In the genomic region with DNA sequence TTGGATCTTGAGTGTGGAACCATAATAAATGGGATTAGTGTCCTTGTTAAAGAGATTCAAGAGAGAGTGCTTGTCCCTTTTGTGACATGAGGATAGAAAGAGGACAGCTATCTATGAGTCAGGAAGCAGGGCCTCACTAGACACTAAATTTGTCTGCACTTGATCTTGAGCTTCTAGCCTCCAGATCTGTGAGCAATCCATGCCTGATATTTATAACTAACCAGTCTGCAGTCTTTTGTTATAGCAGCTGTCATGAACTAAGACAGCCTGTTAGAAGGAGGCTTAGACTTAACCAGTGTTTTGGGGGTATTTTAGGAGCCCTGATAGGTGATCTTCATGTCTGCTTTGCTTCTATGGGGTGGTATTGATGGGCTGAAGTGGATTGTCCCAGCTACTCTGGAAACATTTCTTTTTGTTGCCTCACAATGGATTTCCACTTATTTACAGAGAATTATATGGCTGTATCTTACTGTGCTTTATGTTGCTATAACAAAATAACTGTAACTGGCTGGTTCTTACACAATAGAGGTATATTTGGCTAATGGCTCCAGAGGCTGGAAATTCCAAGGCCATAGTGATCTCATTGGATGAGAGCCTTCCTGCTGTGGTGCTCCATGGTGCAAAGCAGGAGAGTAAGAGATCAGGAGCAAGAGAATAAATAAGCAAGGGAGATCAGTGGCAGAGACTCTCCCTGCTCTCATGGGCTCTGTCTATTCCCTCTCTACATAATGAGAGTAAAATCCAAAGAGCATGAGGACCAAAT, we compare ENCODE assay signal across 9 cellular contexts. TPM values are rescaled to one million over a fixed set of nuclear protein-coding genes. Genes with fewer than 3 reads are reported as not detected.
DNase-seq lines count a peak whose midpoint lies in the region; ATAC-seq and TF ChIP-seq lines count a peak whose summit lies in the region.
"Had no signal": no experiment of that assay in that cellular context is flagged by ENCODE, and none has a peak within 500 bp of the region (broad histone marks: within the 10 kb centered on the region; RNA-seq: fewer than 3 reads in every experiment).

No MANE protein-coding gene starts in this region.

- POLR2A ChIA-PET in A673 (lab: Charles Lee; ENCODE audit: low non-redundant PET) = no interaction called here

- H3K9me3 ChIP-seq in A673 (ENCODE audit: low read depth, low read length, poor library complexity, severe bottlenecking) (peaks cover 26% of the 10 kb centered on the region), gastroesophageal sphincter (no peaks in the 10 kb centered on the region), ovary (no peaks in the 10 kb centered on the region)

- ATAC-seq in gastroesophageal sphincter (no peak), left colon (no peak)

- intact Hi-C loops in A673 (cut with micrococcal nuclease; ENCODE audit: unreplicated experiment) = no loop called here
- intact Hi-C loops in ovary (cut with DNase I) = no loop called here
- intact Hi-C loops in left colon (cut with DNase I, micrococcal nuclease) = no loop called here
- intact Hi-C loops in posterior cingulate gyrus (cut with DNase I) = no loop called here

- no peak for TF ChIP-seq EP300 in gastroesophageal sphincter (IDR thresholded peaks at IDR 0.05)
- no peak for TF ChIP-seq EP300 in ovary (IDR thresholded peaks at IDR 0.05)

- H3K27ac ChIP-seq in A673 (ENCODE audit: low read depth, low read length, poor library complexity, severe bottlenecking) = peak overlapping the region; percentile 85
- peak overlapping the region; percentile 31 for H3K27ac ChIP-seq in adipose tissue (ENCODE audit: low read depth, low read length)
- peak overlapping the region; percentile 62 to 84 (median 82) for H3K27ac ChIP-seq in gastroesophageal sphincter
- H3K27ac ChIP-seq in ovary = peak overlapping the region; percentile 63 to 87

- H3K36me3 ChIP-seq in A673 (ENCODE audit: insufficient read depth, low read length, poor library complexity, severe bottlenecking) (no peaks in the 10 kb centered on the region), gastroesophageal sphincter (no peaks in the 10 kb centered on the region), ovary (no peaks in the 10 kb centered on the region)

- no peak overlapping the region for H3K4me3 ChIP-seq in A673 (ENCODE audit: low read depth, low read length, poor library complexity, severe bottlenecking)
- no peak overlapping the region for H3K4me3 ChIP-seq in gastroesophageal sphincter
- H3K4me3 ChIP-seq in ovary = no peak overlapping the region

- DNase-seq in A673 (ENCODE audit: low spot score) = peak; percentile 37
- DNase-seq in ovary = no peak
- no peak for DNase-seq in left colon
- DNase-seq in AG20443 (ENCODE audit: low spot score) = no peak
- DNase-seq in posterior cingulate gyrus = no peak
- DNase-seq in NCI-H1417 (lab: John Stamatoyannopoulos, UW) = no peak
- DNase-seq: CD4-positive, CD25-positive, alpha-beta regulatory T cell had no signal

- H3K4me1 ChIP-seq in A673 (ENCODE audit: insufficient read depth, low read length, poor library complexity, severe bottlenecking) (peaks cover 20% of the 10 kb centered on the region), gastroesophageal sphincter (peaks cover 12 to 23% (median 12%) of the 10 kb centered on the region in 3 donors), ovary (ENCODE audit: insufficient read depth) (peaks cover 7% of the 10 kb centered on the region)

- TF ChIP-seq CTCF in A673 (conservative IDR thresholded peaks at IDR 0.05; ENCODE audit: low read depth, low read length) (no peak), gastroesophageal sphincter (IDR thresholded peaks at IDR 0.05) (no peak), ovary (IDR thresholded peaks at IDR 0.05) (no peak)

- H3K27me3 ChIP-seq in A673 (replicated peaks; ENCODE audit: insufficient read depth, low read depth, low read length, poor library complexity) = no peaks in the 10 kb centered on the region
- no peaks in the 10 kb centered on the region for H3K27me3 ChIP-seq in gastroesophageal sphincter
- no peaks in the 10 kb centered on the region for H3K27me3 ChIP-seq in ovary

- TF ChIP-seq POLR2A in gastroesophageal sphincter (IDR thresholded peaks at IDR 0.05) (no peak), ovary (IDR thresholded peaks at IDR 0.05) (no peak)

- BruUV-seq in A673 (replicated peaks; lab: Mats Ljungman, UMichigan) = no TSS peak

- CTCF ChIA-PET in A673 (lab: Charles Lee) = no interaction called here

RNA-seq across cellular contexts. Expression of gene AKR1C3, which starts 23.4 kb away (rescaled TPM):
- 618 and 627 TPM in 2 replicates for total RNA-seq in A673 (2021)
- polyA plus RNA-seq in adipose tissue = 100 to 1,000 TPM in 2 of 3 donors, 10 to 100 TPM in 1; 25.7 to 149 (median 122) TPM
- 10 to 100 TPM; 14.3 to 32.2 (median 19.3) TPM for total RNA-seq in gastroesophageal sphincter
- total RNA-seq in ovary = 10 to 100 TPM; 10.7 to 26.5 (median 19.3) TPM
- 10 to 100 TPM; 12.5 to 13.8 TPM for polyA plus RNA-seq in ovary
- 100 to 1,000 TPM; 173 to 682 TPM for total RNA-seq in left colon

Comparison
In these comparisons a context has a peak if more than half of its experiments do, and no peak if none do; other contexts are left out.
1. H3K27ac ChIP-seq: peak in every context shown above with its lines; median percentile 85 in A673; 82 in gastroesophageal sphincter; 75 in ovary; 31 in adipose tissue.
2. RNA of gene AKR1C3, which starts 23.4 kb away (total RNA-seq): 173 to 682 TPM in left colon and 618 to 627 TPM in A673; 14.3 to 32.2 TPM in gastroesophageal sphincter and 10.7 to 26.5 TPM in ovary; every median in the first group is over 4 times any median in the second.